11 cellular contexts compared by ENCODE assay signal in the genomic region with DNA sequence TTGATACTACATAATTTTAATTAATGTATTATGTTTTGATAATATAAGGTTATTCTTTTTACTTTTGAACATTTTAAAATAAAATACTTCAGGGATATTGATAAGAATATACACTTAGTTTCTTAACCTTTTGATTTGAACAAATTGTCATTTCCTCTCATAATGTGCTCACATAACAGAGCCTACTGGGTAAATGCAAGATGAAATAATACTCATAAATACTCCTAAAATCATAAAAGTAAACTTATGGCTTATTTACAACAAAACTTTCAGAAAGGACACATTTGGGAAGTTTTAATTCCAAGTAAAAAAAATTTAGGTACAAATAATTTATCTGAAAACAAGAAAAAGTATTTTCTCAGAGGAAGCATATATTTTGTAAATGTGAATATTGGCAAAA.
"Had no signal": no experiment of that assay in that cellular context is flagged by ENCODE, and none has a peak within 500 bp of the region (broad histone marks: within the 10 kb centered on the region; RNA-seq: fewer than 3 reads in every experiment).

No MANE protein-coding gene starts in this region.

- H3K27ac Mint-ChIP-seq: naive thymus-derived CD8-positive, alpha-beta T cell had no signal

- H2AFZ ChIP-seq: hepatocyte had no signal

- H3K4me1 ChIP-seq: stomach, transverse colon had no signal

- H3K4me3 Mint-ChIP-seq: naive thymus-derived CD8-positive, alpha-beta T cell; neural crest cell had no signal

- H3K36me3 ChIP-seq: stomach, thoracic aorta, transverse colon had no signal

- H3K4me1 Mint-ChIP-seq: naive thymus-derived CD8-positive, alpha-beta T cell had no signal

- H3K36me3 Mint-ChIP-seq: naive thymus-derived CD8-positive, alpha-beta T cell had no signal

- H3K4me3 ChIP-seq: hepatocyte, mucosa of descending colon, stomach, thoracic aorta, transverse colon had no signal

- H3K79me2 ChIP-seq: hepatocyte had no signal

- H3K4me2 ChIP-seq: hepatocyte had no signal

- H3K27ac ChIP-seq: hepatocyte, stomach, thoracic aorta, transverse colon had no signal

- H3K9me3 ChIP-seq: mucosa of descending colon, stomach, thoracic aorta, transverse colon had no signal

- H3K9me3 Mint-ChIP-seq: neural crest cell had no signal

- DNase-seq: naive thymus-derived CD8-positive, alpha-beta T cell; stimulated activated CD4-positive, alpha-beta T cell treated with anti-CD3 and anti-CD28 coated beads, Interleukin-2, amount 100 ng/mL, for 24 hours; stimulated activated CD4-positive, alpha-beta T cell treated with anti-CD3 and anti-CD28 coated beads, Interleukin-4, amount 100 ng/mL, for 4 hours; stimulated activated naive CD4-positive, alpha-beta T cell; transverse colon had no signal

- ATAC-seq: left lobe of liver; mucosa of descending colon; naive thymus-derived CD8-positive, alpha-beta T cell had no signal

- H3K27me3 ChIP-seq: stomach, transverse colon had no signal
